In genomic region chr4:16894406-16894805, GRCh38 we compare ENCODE assay signal across 20 cellular contexts. TPM values are rescaled to one million over a fixed set of nuclear protein-coding genes. Genes with fewer than 3 reads are reported as not detected.
DNase-seq lines count a peak whose midpoint lies in the region; ATAC-seq and TF ChIP-seq lines count a peak whose summit lies in the region.
"Had no signal": no experiment of that assay in that cellular context is flagged by ENCODE, and none has a peak within 500 bp of the region (broad histone marks: within the 10 kb centered on the region; RNA-seq: fewer than 3 reads in every experiment).

No MANE protein-coding gene starts in this region.

- peak overlapping the region; percentile 32 for H3K4me3 Mint-ChIP-seq in central memory CD8-positive, alpha-beta T cell
- no peak overlapping the region for H3K4me3 Mint-ChIP-seq in stimulated activated naive B cell treated with anti-CD40 and anti-IgM and Interleukin-4, amounts not matched to agents 10 μg/mL and 1 μg/mL and 100 μg/mL, for 72 hours
- H3K4me3 Mint-ChIP-seq: activated naive CD8-positive, alpha-beta T cell treated with anti-CD3 and anti-CD28 coated beads, Interleukin-2, amount 50 U/mL, for 24 hours; stimulated activated naive CD8-positive, alpha-beta T cell treated with anti-CD3 and anti-CD28 coated beads, Interleukin-15, amount 100 ng/mL, for 72 hours; T-helper 2 cell treated with Interferon-gamma antibody and Interleukin-4, amounts not matched to agents 5 μg/mL and 100 μg/mL, for 36 hours had no signal

- H3K36me3 Mint-ChIP-seq in central memory CD8-positive, alpha-beta T cell (ENCODE audit: insufficient read depth), result peaks cover 10% of the 10 kb centered on the region
- no peaks in the 10 kb centered on the region for H3K36me3 Mint-ChIP-seq in stimulated activated naive B cell treated with anti-CD40 and anti-IgM and Interleukin-4, amounts not matched to agents 10 μg/mL and 1 μg/mL and 100 μg/mL, for 72 hours

- TF ChIP-seq CTCF in heart left ventricle (IDR thresholded peaks at IDR 0.05) (no peak), lower lobe of right lung (IDR thresholded peaks at IDR 0.05) (no peak), thyroid gland (IDR thresholded peaks at IDR 0.05) (no peak), gastroesophageal sphincter (IDR thresholded peaks at IDR 0.05) (no peak)

- H3K36me3 ChIP-seq in heart left ventricle, result no peaks in the 10 kb centered on the region
- no peaks in the 10 kb centered on the region for H3K36me3 ChIP-seq in lower lobe of right lung
- no peaks in the 10 kb centered on the region for H3K36me3 ChIP-seq in thyroid gland
- H3K36me3 ChIP-seq in gastroesophageal sphincter, result no peaks in the 10 kb centered on the region

- H3K4me1 ChIP-seq in heart left ventricle (peaks cover 0 to 49% (median 15%) of the 10 kb centered on the region in 12 donors), lower lobe of right lung (peaks cover 22% of the 10 kb centered on the region), thyroid gland (peaks cover 3 to 10% of the 10 kb centered on the region in 2 donors), gastroesophageal sphincter (peaks cover 0 to 23% (median 0%) of the 10 kb centered on the region in 3 donors)
- H3K4me1 ChIP-seq: foreskin keratinocyte had no signal

- H3K27ac ChIP-seq in heart left ventricle (peak overlapping the region; percentile 35 to 87 (median 77)), lower lobe of right lung (peak overlapping the region; percentile 73), thyroid gland (peak overlapping the region in 2 of 3 donors; percentile 43 to 74), gastroesophageal sphincter (peak overlapping the region in 2 of 4 donors; percentile 35 to 50)
- H3K27ac ChIP-seq: foreskin keratinocyte had no signal

- no peak for TF ChIP-seq POLR2A in heart left ventricle (IDR thresholded peaks at IDR 0.05)
- no peak for TF ChIP-seq POLR2A in thyroid gland (IDR thresholded peaks at IDR 0.05)
- no peak for TF ChIP-seq POLR2A in gastroesophageal sphincter (IDR thresholded peaks at IDR 0.05)

- no peaks in the 10 kb centered on the region for H3K9me3 ChIP-seq in heart left ventricle
- H3K9me3 ChIP-seq in lower lobe of right lung, result no peaks in the 10 kb centered on the region
- H3K9me3 ChIP-seq in thyroid gland, result no peaks in the 10 kb centered on the region
- H3K9me3 ChIP-seq in gastroesophageal sphincter, result no peaks in the 10 kb centered on the region

- whole genome bisulfite sequencing in heart left ventricle, 4 donors, result 58 to 88% (median 80%) methylated on average over 1 of the region's 1 CpG
- 83 to 87% methylated on average over 1 of the region's 1 CpG for WGBS in thyroid gland, 2 donors
- WGBS in gastroesophageal sphincter (ENCODE audit: low coverage in 1 of 2), 2 donors, result 89% methylated on average over 1 of the region's 1 CpG; no CpG with 5 or more reads in 1 of the 2 donors

- no peak for DNase-seq in heart left ventricle
- no peak for DNase-seq in Right ventricle myocardium inferior (ENCODE audit: missing footprints)
- no peak for DNase-seq in central memory CD8-positive, alpha-beta T cell (ENCODE audit: low spot score in 2 of 2)
- DNase-seq in lower lobe of right lung, result no peak
- DNase-seq in thyroid gland, result no peak
- no peak for DNase-seq in stimulated activated CD4-positive, alpha-beta T cell treated with anti-CD3 and anti-CD28 coated beads, Interleukin-4, amount 100 ng/mL, for 1 hour
- no peak for DNase-seq in stimulated activated naive B cell treated with anti-CD40 and anti-IgM and Interleukin-4, amounts not matched to agents 10 μg/mL and 1 μg/mL and 100 μg/mL, for 72 hours
- DNase-seq: activated CD4-positive, alpha-beta T cell treated with anti-CD3 and anti-CD28 coated beads for 4 hours; activated naive CD8-positive, alpha-beta T cell treated with anti-CD3 and anti-CD28 coated beads, Interleukin-2, amount 50 U/mL, for 24 hours; cortex of kidney; foreskin keratinocyte; H7; NCI-H187; NCI-H774; RPMI8226; stimulated activated naive CD8-positive, alpha-beta T cell treated with anti-CD3 and anti-CD28 coated beads, Interleukin-15, amount 100 ng/mL, for 72 hours had no signal

- H3K4me1 Mint-ChIP-seq in central memory CD8-positive, alpha-beta T cell, result peaks cover 49% of the 10 kb centered on the region
- H3K4me1 Mint-ChIP-seq in stimulated activated naive B cell treated with anti-CD40 and anti-IgM and Interleukin-4, amounts not matched to agents 10 μg/mL and 1 μg/mL and 100 μg/mL, for 72 hours, result peaks cover 5 to 12% of the 10 kb centered on the region in 2 donors

- H3K27me3 ChIP-seq in heart left ventricle (no peaks in the 10 kb centered on the region), lower lobe of right lung (ENCODE audit: low read depth) (no peaks in the 10 kb centered on the region), thyroid gland (no peaks in the 10 kb centered on the region), gastroesophageal sphincter (no peaks in the 10 kb centered on the region)

- intact Hi-C loops in heart left ventricle (cut with DNase I), result loop anchor here in 1 of 10 donors (10.0 kb wide), 1 partner anchor 70 kb away; no protein-coding TSS in a partner anchor
- intact Hi-C loops in Right ventricle myocardium inferior (cut with DNase I), result loop anchor here (5.0 kb wide), 1 partner anchor 37 kb away; no protein-coding TSS in a partner anchor
- intact Hi-C loops in lower lobe of right lung (cut with DNase I), result no loop called here
- intact Hi-C loops in thyroid gland (cut with DNase I), result no loop called here

- no peak overlapping the region for H3K27ac Mint-ChIP-seq in central memory CD8-positive, alpha-beta T cell (ENCODE audit: low read depth)
- H3K27ac Mint-ChIP-seq in stimulated activated naive B cell treated with anti-CD40 and anti-IgM and Interleukin-4, amounts not matched to agents 10 μg/mL and 1 μg/mL and 100 μg/mL, for 72 hours, result no peak overlapping the region
- H3K27ac Mint-ChIP-seq: activated naive CD8-positive, alpha-beta T cell treated with anti-CD3 and anti-CD28 coated beads, Interleukin-2, amount 50 U/mL, for 24 hours; stimulated activated naive CD8-positive, alpha-beta T cell treated with anti-CD3 and anti-CD28 coated beads, Interleukin-15, amount 100 ng/mL, for 72 hours; T-helper 2 cell treated with Interferon-gamma antibody and Interleukin-4, amounts not matched to agents 5 μg/mL and 100 μg/mL, for 36 hours had no signal

- ATAC-seq in heart left ventricle, result no peak
- no peak for ATAC-seq in Right ventricle myocardium inferior
- ATAC-seq in central memory CD8-positive, alpha-beta T cell (replicated peaks; ENCODE audit: extremely low read depth, poor library complexity, severe bottlenecking), result no peak
- ATAC-seq in lower lobe of right lung, result no peak
- ATAC-seq in gastroesophageal sphincter, result no peak
- no peak for ATAC-seq in stimulated activated naive B cell treated with anti-CD40 and anti-IgM and Interleukin-4, amounts not matched to agents 10 μg/mL and 1 μg/mL and 100 μg/mL, for 72 hours (replicated peaks)
- ATAC-seq: activated naive CD8-positive, alpha-beta T cell treated with anti-CD3 and anti-CD28 coated beads, Interleukin-2, amount 50 U/mL, for 24 hours; foreskin keratinocyte; stimulated activated naive CD8-positive, alpha-beta T cell treated with anti-CD3 and anti-CD28 coated beads, Interleukin-15, amount 100 ng/mL, for 72 hours had no signal

- no peak for TF ChIP-seq EP300 in gastroesophageal sphincter (IDR thresholded peaks at IDR 0.05)

- H3K27me3 Mint-ChIP-seq in central memory CD8-positive, alpha-beta T cell, result no peaks in the 10 kb centered on the region
- peaks cover 5 to 6% of the 10 kb centered on the region in 2 donors for H3K27me3 Mint-ChIP-seq in stimulated activated naive B cell treated with anti-CD40 and anti-IgM and Interleukin-4, amounts not matched to agents 10 μg/mL and 1 μg/mL and 100 μg/mL, for 72 hours

- no peaks in the 10 kb centered on the region for H3K9me3 Mint-ChIP-seq in central memory CD8-positive, alpha-beta T cell
- no peaks in the 10 kb centered on the region for H3K9me3 Mint-ChIP-seq in stimulated activated naive B cell treated with anti-CD40 and anti-IgM and Interleukin-4, amounts not matched to agents 10 μg/mL and 1 μg/mL and 100 μg/mL, for 72 hours
- H3K9me3 Mint-ChIP-seq: activated naive CD8-positive, alpha-beta T cell treated with anti-CD3 and anti-CD28 coated beads, Interleukin-2, amount 50 U/mL, for 24 hours; stimulated activated naive CD8-positive, alpha-beta T cell treated with anti-CD3 and anti-CD28 coated beads, Interleukin-15, amount 100 ng/mL, for 72 hours; T-helper 2 cell treated with Interferon-gamma antibody and Interleukin-4, amounts not matched to agents 5 μg/mL and 100 μg/mL, for 36 hours had no signal

- peak overlapping the region in 9 of 12 donors; percentile 16 to 87 (median 64) for H3K4me3 ChIP-seq in heart left ventricle
- H3K4me3 ChIP-seq in lower lobe of right lung, result peak overlapping the region; percentile 58
- H3K4me3 ChIP-seq in thyroid gland (replicated peaks in 1 of 3), result no peak overlapping the region
- H3K4me3 ChIP-seq in gastroesophageal sphincter, result no peak overlapping the region

RNA-seq across cellular contexts. Expression of gene LDB2, which starts 4.0 kb away (rescaled TPM):
- total RNA-seq in heart left ventricle (10 to 100 TPM in 8 of 9 donors, 1 to 10 TPM in 1; 9.5 to 38.7 (median 26.6) TPM), Right ventricle myocardium inferior (34.3 TPM), lower lobe of right lung (113 TPM), thyroid gland (10 to 100 TPM; 19.9 to 71.5 (median 41.1) TPM), gastroesophageal sphincter (10 to 100 TPM; 23.6 to 29.6 (median 28.3) TPM)
- polyA plus RNA-seq in heart left ventricle, result 10 to 100 TPM; 16.2 to 23.5 TPM
- total RNA-seq: A172, foreskin keratinocyte, myocyte had no signal
- polyA plus RNA-seq: foreskin keratinocyte had no signal

Comparison
In these comparisons a context has a peak if more than half of its experiments do, and no peak if none do; other contexts are left out.
1. H3K4me3 ChIP-seq: peak in heart left ventricle (9 of 12) and lower lobe of right lung (single experiment); none in thyroid gland (0 of 3) and gastroesophageal sphincter (0 of 2).